ENCODE assay signal across 18 cellular contexts in genomic region chr12:108517288-108518100, GRCh38. TPM values are rescaled to one million over a fixed set of nuclear protein-coding genes. Genes with fewer than 3 reads are reported as not detected.
DNase-seq lines count a peak whose midpoint lies in the region; ATAC-seq and TF ChIP-seq lines count a peak whose summit lies in the region.
"Had no signal": no experiment of that assay in that cellular context is flagged by ENCODE, and none has a peak within 500 bp of the region (broad histone marks: within the 10 kb centered on the region; RNA-seq: fewer than 3 reads in every experiment).

No MANE protein-coding gene starts in this region.

- H3K79me2 ChIP-seq in OCI-LY7 (ENCODE audit: insufficient read depth, low read depth, low read length) = no peaks in the 10 kb centered on the region

- CTCF ChIA-PET in CD4-positive, alpha-beta memory T cell (lab: Charles Lee; ENCODE audit: partially characterized antibody) = interaction anchor here (1.9 kb wide), 1 partner anchor 101 kb away, joined by 6 read pairs; no protein-coding TSS in a partner anchor
- CTCF ChIA-PET in naive thymus-derived CD4-positive, alpha-beta T cell (lab: Charles Lee) = no interaction called here
- CTCF ChIA-PET in OCI-LY7 (lab: Charles Lee; ENCODE audit: unreplicated experiment) (no interaction called here), HEK293T (lab: Yijun Ruan, JAX) (no interaction called here)

- H3K36me3 ChIP-seq in BLaER1 (peaks cover 60% of the 10 kb centered on the region), OCI-LY7 (ENCODE audit: insufficient read depth, low read length) (peaks cover 58% of the 10 kb centered on the region)
- H3K36me3 ChIP-seq in CD4-positive, alpha-beta memory T cell (ENCODE audit: insufficient read depth, low read length) = peaks cover 40% of the 10 kb centered on the region
- H3K36me3 ChIP-seq in naive thymus-derived CD4-positive, alpha-beta T cell (ENCODE audit: control insufficient read depth in 2 of 3, insufficient read depth in 3 of 3, low read length in 3 of 3) = peaks cover 0 to 58% (median 13%) of the 10 kb centered on the region in 3 experiments

- peaks cover 65% of the 10 kb centered on the region for H4K20me1 ChIP-seq in BLaER1
- H4K20me1 ChIP-seq in OCI-LY7 (ENCODE audit: insufficient read depth, low read length) = no peaks in the 10 kb centered on the region

- no peak for ATAC-seq in naive thymus-derived CD4-positive, alpha-beta T cell
- ATAC-seq in HG03457 (IDR thresholded peaks at IDR 0.05; ENCODE audit: unreplicated experiment) = no peak
- ATAC-seq: left cardiac atrium, mucosa of descending colon had no signal

- H3K27me3 Mint-ChIP-seq in CD4-positive, alpha-beta memory T cell = no peaks in the 10 kb centered on the region
- H3K27me3 Mint-ChIP-seq in activated T-helper 1 cell treated with anti-CD3 and anti-CD28 coated beads, Interleukin-12 subunit alpha, Interleukin-12 subunit beta, Interleukin-2, Interleukin-4 antibody, amounts not matched to agents 30 ng/mL and 10 ng/mL and 1 ng/mL, durations not matched to agents 14 hours and 24 hours and 36 hours (ENCODE audit: insufficient read depth) = no peaks in the 10 kb centered on the region
- peaks cover 0 to 2% (median 0%) of the 10 kb centered on the region in 5 donors for H3K27me3 Mint-ChIP-seq in naive thymus-derived CD4-positive, alpha-beta T cell
- H3K27me3 Mint-ChIP-seq: activated B cell treated with CpG ODN at 0.5 μM for 24 hours had no signal

- TF ChIP-seq CTCF in OCI-LY7 (conservative IDR thresholded peaks at IDR 0.05; ENCODE audit: low read length) = no peak

- H3K27ac Mint-ChIP-seq in CD4-positive, alpha-beta memory T cell = peak overlapping the region in 5 of 7 donors; percentile 37 to 95 (median 77)
- H3K27ac Mint-ChIP-seq in activated T-helper 1 cell treated with anti-CD3 and anti-CD28 coated beads, Interleukin-12 subunit alpha, Interleukin-12 subunit beta, Interleukin-2, Interleukin-4 antibody, amounts not matched to agents 30 ng/mL and 10 ng/mL and 1 ng/mL, durations not matched to agents 14 hours and 24 hours and 36 hours = no peak overlapping the region
- peak overlapping the region in 7 of 9 donors; percentile 27 to 95 (median 80) for H3K27ac Mint-ChIP-seq in naive thymus-derived CD4-positive, alpha-beta T cell

- H3K9me3 Mint-ChIP-seq in CD4-positive, alpha-beta memory T cell = peaks cover 0 to 2% (median 0%) of the 10 kb centered on the region in 8 donors
- no peaks in the 10 kb centered on the region for H3K9me3 Mint-ChIP-seq in activated T-helper 1 cell treated with anti-CD3 and anti-CD28 coated beads, Interleukin-12 subunit alpha, Interleukin-12 subunit beta, Interleukin-2, Interleukin-4 antibody, amounts not matched to agents 30 ng/mL and 10 ng/mL and 1 ng/mL, durations not matched to agents 14 hours and 24 hours and 36 hours
- no peaks in the 10 kb centered on the region for H3K9me3 Mint-ChIP-seq in naive thymus-derived CD4-positive, alpha-beta T cell
- H3K9me3 Mint-ChIP-seq: activated B cell treated with CpG ODN at 0.5 μM for 24 hours had no signal

- intact Hi-C loops in CD4-positive, alpha-beta memory T cell (cut with micrococcal nuclease) = loop anchor here (5.0 to 10.0 kb wide), 2 partner anchors 535 to 1423 kb away; partner anchors contain the start of genes CRY1 and USP30
- intact Hi-C loops in activated T-helper 1 cell treated with anti-CD3 and anti-CD28 coated beads, Interleukin-12 subunit alpha, Interleukin-12 subunit beta, Interleukin-2, Interleukin-4 antibody, amounts not matched to agents 30 ng/mL and 10 ng/mL and 1 ng/mL, durations not matched to agents 14 hours and 24 hours and 36 hours (cut with micrococcal nuclease) = loop anchor here (5.0 kb wide), 4 partner anchors 115 to 1055 kb away; partner anchors contain the start of genes MMAB, MVK, SELPLG and SSH1
- intact Hi-C loops in naive thymus-derived CD4-positive, alpha-beta T cell (cut with micrococcal nuclease) = loop anchor here (5.0 to 10.0 kb wide), 5 partner anchors 115 to 1533 kb away; partner anchors contain the start of genes MMAB (in 1 of the 2), MTERF2 (in 1 of the 2), MVK (in 1 of the 2) and SELPLG (in 1 of the 2)
- intact Hi-C loops in OCI-LY7 (cut with micrococcal nuclease; ENCODE audit: unreplicated experiment) = loop anchor here (5.0 to 10.0 kb wide), 3 partner anchors 100 to 753 kb away; partner anchors contain the start of gene PRDM4

- H3K36me3 Mint-ChIP-seq in CD4-positive, alpha-beta memory T cell = peaks cover 22 to 49% of the 10 kb centered on the region in 2 donors
- H3K36me3 Mint-ChIP-seq in activated T-helper 1 cell treated with anti-CD3 and anti-CD28 coated beads, Interleukin-12 subunit alpha, Interleukin-12 subunit beta, Interleukin-2, Interleukin-4 antibody, amounts not matched to agents 30 ng/mL and 10 ng/mL and 1 ng/mL, durations not matched to agents 14 hours and 24 hours and 36 hours (ENCODE audit: low read depth) = peaks cover 30% of the 10 kb centered on the region
- peaks cover 0 to 15% (median 4%) of the 10 kb centered on the region in 5 donors for H3K36me3 Mint-ChIP-seq in naive thymus-derived CD4-positive, alpha-beta T cell

- H3K9me3 ChIP-seq in BLaER1 = no peaks in the 10 kb centered on the region
- H3K9me3 ChIP-seq in CD4-positive, alpha-beta memory T cell (ENCODE audit: control insufficient read depth in 1 of 2, low read length in 2 of 2) = no peaks in the 10 kb centered on the region
- H3K9me3 ChIP-seq in naive thymus-derived CD4-positive, alpha-beta T cell (ENCODE audit: control insufficient read depth in 2 of 3, low read length in 3 of 3) = no peaks in the 10 kb centered on the region
- no peaks in the 10 kb centered on the region for H3K9me3 ChIP-seq in OCI-LY7 (ENCODE audit: low read length)
- H3K9me3 ChIP-seq: mucosa of descending colon, transverse colon had no signal

- POLR2A ChIA-PET in CD4-positive, alpha-beta memory T cell (lab: Charles Lee; ENCODE audit: partially characterized antibody) = interaction anchor here (1.2 to 1.4 kb wide), 2 partner anchors 19 to 43 kb away, joined by 3 to 6 read pairs; partner anchors contain the start of gene SART3
- POLR2A ChIA-PET in naive thymus-derived CD4-positive, alpha-beta T cell (lab: Charles Lee) = interaction anchor here (2.1 kb wide), 1 partner anchor 340 kb away, joined by 9 read pairs; the partner anchor contains the start of gene SSH1
- POLR2A ChIA-PET in OCI-LY7 (lab: Charles Lee) = interaction anchor here (0.7 kb wide), 1 partner anchor 875 kb away, joined by 3 read pairs; no protein-coding TSS in a partner anchor
- POLR2A ChIA-PET in HEK293T (lab: Yijun Ruan, JAX) = no interaction called here

- no peaks in the 10 kb centered on the region for H3K27me3 ChIP-seq in BLaER1
- H3K27me3 ChIP-seq in CD4-positive, alpha-beta memory T cell (ENCODE audit: insufficient read depth, low read length) = no peaks in the 10 kb centered on the region
- H3K27me3 ChIP-seq in naive thymus-derived CD4-positive, alpha-beta T cell (ENCODE audit: control insufficient read depth in 2 of 2, insufficient read depth in 2 of 2, low read length in 2 of 2) = no peaks in the 10 kb centered on the region
- H3K27me3 ChIP-seq: transverse colon had no signal

- peak overlapping the region; percentile 14; the same call in 1 of the 2 replicates for H3K4me2 ChIP-seq in BLaER1
- no peak overlapping the region for H3K4me2 ChIP-seq in OCI-LY7 (ENCODE audit: low read length)

- H3K4me3 ChIP-seq in BLaER1 (no peak overlapping the region), OCI-LY7 (ENCODE audit: low read depth, low read length, poor library complexity, severe bottlenecking) (no peak overlapping the region)
- H3K4me3 ChIP-seq in CD4-positive, alpha-beta memory T cell (ENCODE audit: low read length in 2 of 2) = no peak overlapping the region
- H3K4me3 ChIP-seq in naive thymus-derived CD4-positive, alpha-beta T cell (ENCODE audit: low read length) = no peak overlapping the region
- H3K4me3 ChIP-seq: mucosa of descending colon, transverse colon had no signal

- H3K9ac ChIP-seq in BLaER1 = no peak overlapping the region

- no TSS peak for BruUV-seq in OCI-LY7 (replicated peaks; lab: Mats Ljungman, UMichigan)

- no peaks in the 10 kb centered on the region for H3K9me2 ChIP-seq in OCI-LY7 (ENCODE audit: insufficient read depth, low read length)

- H3K4me1 Mint-ChIP-seq in CD4-positive, alpha-beta memory T cell = peaks cover 14 to 33% (median 21%) of the 10 kb centered on the region in 4 donors
- peaks cover 12% of the 10 kb centered on the region for H3K4me1 Mint-ChIP-seq in activated T-helper 1 cell treated with anti-CD3 and anti-CD28 coated beads, Interleukin-12 subunit alpha, Interleukin-12 subunit beta, Interleukin-2, Interleukin-4 antibody, amounts not matched to agents 30 ng/mL and 10 ng/mL and 1 ng/mL, durations not matched to agents 14 hours and 24 hours and 36 hours (ENCODE audit: low read depth)
- H3K4me1 Mint-ChIP-seq in naive thymus-derived CD4-positive, alpha-beta T cell = peaks cover 11 to 32% (median 15%) of the 10 kb centered on the region in 7 donors

- no peak for DNase-seq in CD4-positive, alpha-beta memory T cell
- no peak for DNase-seq in activated T-helper 1 cell treated with anti-CD3 and anti-CD28 coated beads, Interleukin-12 subunit alpha, Interleukin-12 subunit beta, Interleukin-2, Interleukin-4 antibody, amounts not matched to agents 30 ng/mL and 10 ng/mL and 1 ng/mL, durations not matched to agents 14 hours and 24 hours and 36 hours (ENCODE audit: low spot score)
- no peak for DNase-seq in naive thymus-derived CD4-positive, alpha-beta T cell
- no peak for DNase-seq in OCI-LY7 (ENCODE audit: low spot score)
- no peak for DNase-seq in HEK293T (ENCODE audit: extremely low spot score)
- DNase-seq: activated B cell treated with CpG ODN at 0.5 μM for 24 hours; caudate nucleus; effector memory CD4-positive, alpha-beta T cell; KBM-7; left cardiac atrium; mucosa of descending colon; NCI-H1105; NCI-H2171; small intestine; transverse colon had no signal

- H3K4me3 Mint-ChIP-seq in CD4-positive, alpha-beta memory T cell = peak overlapping the region in 2 of 8 donors; percentile 1 to 25
- H3K4me3 Mint-ChIP-seq in activated T-helper 1 cell treated with anti-CD3 and anti-CD28 coated beads, Interleukin-12 subunit alpha, Interleukin-12 subunit beta, Interleukin-2, Interleukin-4 antibody, amounts not matched to agents 30 ng/mL and 10 ng/mL and 1 ng/mL, durations not matched to agents 14 hours and 24 hours and 36 hours = peak overlapping the region; percentile 91
- H3K4me3 Mint-ChIP-seq in naive thymus-derived CD4-positive, alpha-beta T cell = peak overlapping the region in 2 of 10 donors; percentile 12 to 97

- H2AFZ ChIP-seq in OCI-LY7 (ENCODE audit: low read length) = no peak overlapping the region

- H3K4me1 ChIP-seq in BLaER1 (peaks cover 25% of the 10 kb centered on the region), OCI-LY7 (ENCODE audit: insufficient read depth, low read length, poor library complexity, severe bottlenecking) (peaks cover 9% of the 10 kb centered on the region)
- H3K4me1 ChIP-seq in CD4-positive, alpha-beta memory T cell (ENCODE audit: insufficient read depth, low read length) = peaks cover 19% of the 10 kb centered on the region
- H3K4me1 ChIP-seq in naive thymus-derived CD4-positive, alpha-beta T cell (ENCODE audit: control insufficient read depth in 2 of 2, insufficient read depth in 2 of 2, low read length in 2 of 2) = peaks cover 8% of the 10 kb centered on the region in 2 donors

- H3K27ac ChIP-seq in BLaER1 (no peak overlapping the region), OCI-LY7 (ENCODE audit: low read depth, low read length, poor library complexity, severe bottlenecking) (no peak overlapping the region)
- H3K27ac ChIP-seq in CD4-positive, alpha-beta memory T cell (ENCODE audit: low read depth, low read length) = no peak overlapping the region
- H3K27ac ChIP-seq in naive thymus-derived CD4-positive, alpha-beta T cell (ENCODE audit: low read depth, low read length) = peak overlapping the region; percentile 9
- H3K27ac ChIP-seq: HL-60, transverse colon had no signal

RNA-seq across cellular contexts. Expression of gene FICD, which starts 2.4 kb away (rescaled TPM):
- 10 to 100 TPM; 10.6 to 12.3 TPM for total RNA-seq in CD4-positive, alpha-beta memory T cell
- polyA plus RNA-seq in CD4-positive, alpha-beta memory T cell = 1 to 10 TPM; 2.3 to 3.9 TPM
- total RNA-seq in activated T-helper 1 cell treated with anti-CD3 and anti-CD28 coated beads, Interleukin-12 subunit alpha, Interleukin-12 subunit beta, Interleukin-2, Interleukin-4 antibody, amounts not matched to agents 30 ng/mL and 10 ng/mL and 1 ng/mL, durations not matched to agents 14 hours and 24 hours and 36 hours = 6.1 and 6.8 TPM in 2 replicates
- total RNA-seq in naive thymus-derived CD4-positive, alpha-beta T cell = 1 to 10 TPM; 2.8 to 9.7 (median 6.9) TPM
- polyA plus RNA-seq in naive thymus-derived CD4-positive, alpha-beta T cell = 1 to 10 TPM; 1.6 to 2.7 TPM
- 8.4 and 13.1 TPM in 2 replicates for total RNA-seq in OCI-LY7 (2014; rRNA removed; shearing (Covaris generic))
- 9.0 and 9.9 TPM in 2 replicates for total RNA-seq in OCI-LY7 (2022)

RNA-seq across cellular contexts. Expression of gene SART3, which starts 43.5 kb away (rescaled TPM):
- 100 to 1,000 TPM; 101 to 112 TPM for total RNA-seq in CD4-positive, alpha-beta memory T cell
- polyA plus RNA-seq in CD4-positive, alpha-beta memory T cell = 10 to 100 TPM; 25.9 to 52.5 TPM
- total RNA-seq in activated T-helper 1 cell treated with anti-CD3 and anti-CD28 coated beads, Interleukin-12 subunit alpha, Interleukin-12 subunit beta, Interleukin-2, Interleukin-4 antibody, amounts not matched to agents 30 ng/mL and 10 ng/mL and 1 ng/mL, durations not matched to agents 14 hours and 24 hours and 36 hours = 83.3 and 96.4 TPM in 2 replicates
- 10 to 100 TPM; 80.0 to 99.3 (median 87.6) TPM for total RNA-seq in naive thymus-derived CD4-positive, alpha-beta T cell
- 10 to 100 TPM; 34.3 to 49.2 TPM for polyA plus RNA-seq in naive thymus-derived CD4-positive, alpha-beta T cell
- total RNA-seq in OCI-LY7 (2014; rRNA removed; shearing (Covaris generic)) = 211 and 238 TPM in 2 replicates
- total RNA-seq in OCI-LY7 (2022) = 130 and 143 TPM in 2 replicates

RNA-seq across cellular contexts. Expression of gene ISCU, which starts 44.9 kb away (rescaled TPM):
- 100 to 1,000 TPM; 182 to 195 TPM for total RNA-seq in CD4-positive, alpha-beta memory T cell
- 100 to 1,000 TPM; 267 to 316 TPM for polyA plus RNA-seq in CD4-positive, alpha-beta memory T cell
- total RNA-seq in activated T-helper 1 cell treated with anti-CD3 and anti-CD28 coated beads, Interleukin-12 subunit alpha, Interleukin-12 subunit beta, Interleukin-2, Interleukin-4 antibody, amounts not matched to agents 30 ng/mL and 10 ng/mL and 1 ng/mL, durations not matched to agents 14 hours and 24 hours and 36 hours = 73.8 and 74.9 TPM in 2 replicates
- 100 to 1,000 TPM in 4 of 5 experiments, 10 to 100 TPM in 1; 51.7 to 212 (median 191) TPM for total RNA-seq in naive thymus-derived CD4-positive, alpha-beta T cell
- 100 to 1,000 TPM; 325 to 401 TPM for polyA plus RNA-seq in naive thymus-derived CD4-positive, alpha-beta T cell
- total RNA-seq in OCI-LY7 (2014; rRNA removed; shearing (Covaris generic)) = 137 and 146 TPM in 2 replicates
- 123 and 130 TPM in 2 replicates for total RNA-seq in OCI-LY7 (2022)
